Comparison of ENCODE assay signal across 13 cellular contexts in genomic region chr18:45829896-45830295, GRCh38. TPM values are rescaled to one million over a fixed set of nuclear protein-coding genes. Genes with fewer than 3 reads are reported as not detected.
"Had no signal": no experiment of that assay in that cellular context is flagged by ENCODE, and none has a peak within 500 bp of the region (broad histone marks: within the 10 kb centered on the region; RNA-seq: fewer than 3 reads in every experiment).

No MANE protein-coding gene starts in this region.

- H3K36me3 ChIP-seq: esophagus muscularis mucosa, tibial nerve had no signal

- H3K4me3 Mint-ChIP-seq: activated CD4-positive, alpha-beta memory T cell treated with anti-CD3 and anti-CD28 coated beads, Interleukin-2, amount 10 ng/mL, durations not matched to agents 7 days and 5 days; activated naive CD8-positive, alpha-beta T cell treated with anti-CD3 and anti-CD28 coated beads for 36 hours had no signal

- H3K27ac ChIP-seq: dorsolateral prefrontal cortex, esophagus muscularis mucosa, foreskin keratinocyte, tibial nerve had no signal

- H3K27me3 ChIP-seq: foreskin keratinocyte, tibial nerve had no signal

- H3K36me3 Mint-ChIP-seq: activated naive CD8-positive, alpha-beta T cell treated with anti-CD3 and anti-CD28 coated beads for 36 hours had no signal

- H3K9me3 ChIP-seq: esophagus muscularis mucosa, mucosa of descending colon, tibial nerve had no signal

- DNase-seq: activated CD4-positive, alpha-beta memory T cell treated with anti-CD3 and anti-CD28 coated beads, Interleukin-2, amount 10 ng/mL, durations not matched to agents 7 days and 5 days; activated gamma-delta T cell treated with Interleukin-2 at 50 U/mL for 16 hours; activated naive CD8-positive, alpha-beta T cell treated with anti-CD3 and anti-CD28 coated beads for 36 hours; activated T-cell treated with anti-CD3 and anti-CD28 coated beads, Interleukin-2, amount 50 U/mL, for 48 hours; dorsolateral prefrontal cortex; foreskin keratinocyte; mammary epithelial cell; T-helper 9 cell had no signal

- H3K9me3 Mint-ChIP-seq: activated CD4-positive, alpha-beta memory T cell treated with anti-CD3 and anti-CD28 coated beads, Interleukin-2, amount 10 ng/mL, durations not matched to agents 7 days and 5 days; activated naive CD8-positive, alpha-beta T cell treated with anti-CD3 and anti-CD28 coated beads for 36 hours had no signal

- ATAC-seq: foreskin keratinocyte had no signal

- H3K27ac Mint-ChIP-seq: activated CD4-positive, alpha-beta memory T cell treated with anti-CD3 and anti-CD28 coated beads, Interleukin-2, amount 10 ng/mL, durations not matched to agents 7 days and 5 days; activated naive CD8-positive, alpha-beta T cell treated with anti-CD3 and anti-CD28 coated beads for 36 hours had no signal

- H3K4me3 ChIP-seq: esophagus muscularis mucosa, mucosa of descending colon, tibial nerve had no signal

RNA-seq across cellular contexts. Expression of gene SIGLEC15, which starts 4.4 kb away (rescaled TPM):
- total RNA-seq: activated CD4-positive, alpha-beta memory T cell treated with anti-CD3 and anti-CD28 coated beads, Interleukin-2, amount 10 ng/mL, durations not matched to agents 7 days and 5 days; activated naive CD8-positive, alpha-beta T cell treated with anti-CD3 and anti-CD28 coated beads for 36 hours; skeletal muscle tissue had no signal
- polyA plus RNA-seq: neural cell had no signal
